Comparison of ENCODE assay signal across 26 cellular contexts in the genomic region with DNA sequence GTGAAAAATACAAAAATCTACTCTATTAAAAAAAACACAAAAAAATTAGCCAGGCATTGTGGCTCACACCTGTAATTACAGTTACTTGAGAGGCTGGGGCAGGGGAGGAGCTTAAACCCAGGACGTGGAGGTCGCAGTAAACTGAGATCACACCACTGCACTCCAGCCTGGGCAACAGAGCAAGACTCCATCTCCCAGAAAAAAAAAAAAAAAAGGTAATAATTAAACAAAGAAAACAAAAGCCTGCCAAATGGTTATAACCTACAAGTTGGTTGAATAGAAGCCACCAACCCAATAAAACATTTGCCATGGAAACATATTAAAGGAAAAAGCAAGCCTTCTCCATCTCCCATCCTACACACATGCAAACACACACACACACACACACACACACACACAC.
"Had no signal": no experiment of that assay in that cellular context is flagged by ENCODE, and none has a peak within 500 bp of the region (broad histone marks: within the 10 kb centered on the region; RNA-seq: fewer than 3 reads in every experiment).

No MANE protein-coding gene starts in this region.

- H3K27ac Mint-ChIP-seq: immature natural killer cell; stimulated activated memory B cell treated with anti-CD40 and anti-IgM and Interleukin-4, amounts not matched to agents 10 μg/mL and 1 μg/mL and 100 μg/mL, for 72 hours had no signal

- H3K36me3 ChIP-seq: colonic mucosa, esophagus squamous epithelium, gastroesophageal sphincter, pancreas, prostate gland, spleen, tibial nerve, upper lobe of right lung, vagina had no signal

- H3K4me1 ChIP-seq: colonic mucosa, esophagus squamous epithelium, gastroesophageal sphincter, pancreas, prostate gland, testis, upper lobe of right lung, vagina had no signal

- DNase-seq: colonic mucosa; dermis blood vessel endothelial cell; esophagus squamous epithelium; foreskin fibroblast; glutamatergic neuron; immature natural killer cell; left cardiac atrium; mesendoderm; naive B cell; nucleus accumbens; pancreas; retina; spleen; stimulated activated CD4-positive, alpha-beta T cell treated with anti-CD3 and anti-CD28 coated beads, Interleukin-15, amount 100 ng/mL, for 24 hours; stimulated activated CD4-positive, alpha-beta T cell treated with anti-CD3 and anti-CD28 coated beads, Interleukin-1b, Interleukin-23, amount 100 ng/mL, for 48 hours; stimulated activated CD4-positive, alpha-beta T cell treated with anti-CD3 and anti-CD28 coated beads, Interleukin-4, amount 100 ng/mL, for 24 hours; stimulated activated naive CD8-positive, alpha-beta T cell treated with anti-CD3 and anti-CD28 coated beads, Interleukin-15, amount 100 ng/mL, for 72 hours; testis; upper lobe of right lung had no signal

- ATAC-seq: gastroesophageal sphincter; left cardiac atrium; pancreas; sciatic nerve; stimulated activated memory B cell treated with anti-CD40 and anti-IgM and Interleukin-4, amounts not matched to agents 10 μg/mL and 1 μg/mL and 100 μg/mL, for 72 hours; stimulated activated naive CD8-positive, alpha-beta T cell treated with anti-CD3 and anti-CD28 coated beads, Interleukin-15, amount 100 ng/mL, for 72 hours; upper lobe of right lung had no signal

- H3K4me3 Mint-ChIP-seq: naive B cell; neural crest cell; stimulated activated memory B cell treated with anti-CD40 and anti-IgM and Interleukin-4, amounts not matched to agents 10 μg/mL and 1 μg/mL and 100 μg/mL, for 72 hours; stimulated activated naive CD8-positive, alpha-beta T cell treated with anti-CD3 and anti-CD28 coated beads, Interleukin-15, amount 100 ng/mL, for 72 hours had no signal

- H3K9me3 Mint-ChIP-seq: neural crest cell; stimulated activated memory B cell treated with anti-CD40 and anti-IgM and Interleukin-4, amounts not matched to agents 10 μg/mL and 1 μg/mL and 100 μg/mL, for 72 hours; stimulated activated naive CD8-positive, alpha-beta T cell treated with anti-CD3 and anti-CD28 coated beads, Interleukin-15, amount 100 ng/mL, for 72 hours had no signal

- H3K4me3 ChIP-seq: colonic mucosa, esophagus squamous epithelium, gastroesophageal sphincter, pancreas, prostate gland, testis, tibial nerve, upper lobe of right lung, vagina had no signal

- H3K36me3 Mint-ChIP-seq: immature natural killer cell; naive B cell; stimulated activated memory B cell treated with anti-CD40 and anti-IgM and Interleukin-4, amounts not matched to agents 10 μg/mL and 1 μg/mL and 100 μg/mL, for 72 hours had no signal

- H3K4me1 Mint-ChIP-seq: neural crest cell; stimulated activated memory B cell treated with anti-CD40 and anti-IgM and Interleukin-4, amounts not matched to agents 10 μg/mL and 1 μg/mL and 100 μg/mL, for 72 hours had no signal

- H3K27me3 ChIP-seq: colonic mucosa, esophagus squamous epithelium, gastroesophageal sphincter, pancreas, spleen, testis, tibial nerve, upper lobe of right lung, vagina had no signal

- H3K27ac ChIP-seq: colonic mucosa, esophagus squamous epithelium, gastroesophageal sphincter, pancreas, prostate gland, testis, tibial nerve, upper lobe of right lung, vagina had no signal
